Comparison of ENCODE assay signal across 19 cellular contexts in genomic region chr3:33840179-33840578, GRCh38. TPM values are rescaled to one million over a fixed set of nuclear protein-coding genes. Genes with fewer than 3 reads are reported as not detected.
DNase-seq lines count a peak whose midpoint lies in the region; ATAC-seq, FAIRE-seq and TF ChIP-seq lines count a peak whose summit lies in the region.
"Had no signal": no experiment of that assay in that cellular context is flagged by ENCODE, and none has a peak within 500 bp of the region (broad histone marks: within the 10 kb centered on the region; RNA-seq: fewer than 3 reads in every experiment).

No MANE protein-coding gene starts in this region.

- H3K4me3 ChIP-seq in K562, result no peak overlapping the region
- no peak overlapping the region for H3K4me3 ChIP-seq in transverse colon
- H3K4me3 ChIP-seq: GM12878, HAP-1 had no signal

- no peaks in the 10 kb centered on the region for H4K20me1 ChIP-seq in K562 (replicated peaks; ENCODE audit: control insufficient read depth, insufficient read depth, low read length)

- no peak overlapping the region for H3K9ac ChIP-seq in K562 (ENCODE audit: insufficient read depth in 1 of 2, low read depth in 2 of 2, low read length in 2 of 2)

- H3K4me1 ChIP-seq in K562 (replicated peaks in 1 of 2; ENCODE audit: control insufficient read depth in 2 of 2, insufficient read depth in 2 of 2, low read length in 2 of 2) (no peaks in the 10 kb centered on the region), transverse colon (peaks cover 0 to 35% (median 11%) of the 10 kb centered on the region in 4 donors)
- H3K4me1 ChIP-seq: BE2C, HAP-1 had no signal

- in situ Hi-C loops in K562 (cut with MboI), result no loop called here
- in situ Hi-C loops in transverse colon (cut with MboI; ENCODE audit: low pct_ligation_motif_present in 1 of 4, low pct_unique_long_range_greater_than_20kb in 1 of 4, low sequenced_read_pairs in 3 of 4), result no loop called here

- POLR2A ChIA-PET in K562 (lab: Yijun Ruan, JAX), result no interaction called here

- H3K36me3 ChIP-seq in K562 (ENCODE audit: control insufficient read depth, insufficient read depth, low read length), result peaks cover 66% of the 10 kb centered on the region
- H3K36me3 ChIP-seq in transverse colon, result peaks cover 0 to 27% (median 11%) of the 10 kb centered on the region in 4 donors
- H3K36me3 ChIP-seq: BE2C had no signal

- CTCF ChIA-PET in K562 (lab: Yijun Ruan, JAX; ENCODE audit: low intra/inter-chr PET ratio), result no interaction called here

- H3K4me3 Mint-ChIP-seq in effector memory CD8-positive, alpha-beta T cell, result no peak overlapping the region
- H3K4me3 Mint-ChIP-seq in mesothelial cell of epicardium, result no peak overlapping the region
- H3K4me3 Mint-ChIP-seq: CD4-positive, CD25-positive, alpha-beta regulatory T cell; CD8-positive, alpha-beta memory T cell had no signal

- no peaks in the 10 kb centered on the region for H3K27me3 Mint-ChIP-seq in effector memory CD8-positive, alpha-beta T cell
- H3K27me3 Mint-ChIP-seq in mesothelial cell of epicardium (ENCODE audit: low read depth), result no peaks in the 10 kb centered on the region
- H3K27me3 Mint-ChIP-seq: CD4-positive, CD25-positive, alpha-beta regulatory T cell; CD8-positive, alpha-beta memory T cell had no signal

- TF ChIP-seq CTCF in K562 (IDR thresholded peaks at IDR 0.05 in 2 of 3, conservative IDR thresholded peaks at IDR 0.05 in 1 of 3; ENCODE audit: insufficient read depth in 2 of 3, low read depth in 1 of 3, low read length in 3 of 3), result no peak
- TF ChIP-seq CTCF in mesothelial cell of epicardium (IDR thresholded peaks at IDR 0.05; ENCODE audit: unreplicated experiment), result no peak
- TF ChIP-seq CTCF in transverse colon (IDR thresholded peaks at IDR 0.05), result no peak

- H3K27ac ChIP-seq in K562 (ENCODE audit: extremely low read depth, low read depth, low read length) (no peak overlapping the region), transverse colon (peak overlapping the region in 3 of 4 donors; percentile 3 to 58 (median 26))

- no peaks in the 10 kb centered on the region for H3K9me3 ChIP-seq in K562 (replicated peaks; ENCODE audit: control insufficient read depth, insufficient read depth, low read depth, low read length)
- H3K9me3 ChIP-seq in transverse colon, result no peaks in the 10 kb centered on the region
- H3K9me3 ChIP-seq: BE2C, HAP-1 had no signal

- H3K79me2 ChIP-seq in K562 (ENCODE audit: control insufficient read depth, insufficient read depth, low read length), result no peaks in the 10 kb centered on the region

- 95% methylated on average over 2 of the region's 2 CpGs for WGBS in K562 (ENCODE audit: insufficient coverage, low coverage, missing lambda C conversion rate)
- 51 to 65% methylated on average over 2 of the region's 2 CpGs for WGBS in transverse colon (ENCODE audit: low coverage in 1 of 2), 2 donors

- H3K36me3 Mint-ChIP-seq in effector memory CD8-positive, alpha-beta T cell (ENCODE audit: insufficient read depth), result peaks cover 71% of the 10 kb centered on the region
- peaks cover 27% of the 10 kb centered on the region for H3K36me3 Mint-ChIP-seq in mesothelial cell of epicardium

- DNase-seq in K562 (ENCODE audit: extremely low read depth in 1 of 4, low spot score in 3 of 4) (no peak), mesothelial cell of epicardium (ENCODE audit: low spot score in 2 of 2, unreplicated experiment in 2 of 2) (no peak), transverse colon (peak; percentile 22), posterior vena cava (ENCODE audit: low spot score) (no peak), Right ventricle myocardium superior (no peak)
- no peak for DNase-seq in effector memory CD8-positive, alpha-beta T cell
- DNase-seq: BE2C; C1 segment of cervical spinal cord; CD4-positive, CD25-positive, alpha-beta regulatory T cell; CD8-positive, alpha-beta memory T cell; COR-L47; DMS 273 treated with DMSO at 0.1 percent for 48 hours; DMS53; DND-41; EL had no signal

- H2AFZ ChIP-seq in K562 (ENCODE audit: low read depth, low read length), result no peak overlapping the region

- H3K9me1 ChIP-seq in K562 (ENCODE audit: control insufficient read depth, insufficient read depth, low read length), result no peaks in the 10 kb centered on the region

- intact Hi-C loops in K562 (cut with micrococcal nuclease) (no loop called here), transverse colon (cut with DNase I; ENCODE audit: low total_unique reads) (no loop called here), posterior vena cava (cut with DNase I) (no loop called here), Right ventricle myocardium superior (cut with DNase I) (no loop called here)

- FAIRE-seq in K562 (lab: Jason Lieb, UNC), result no peak
- FAIRE-seq: GM12878, H1 had no signal

- TF ChIP-seq EP300 in K562 (IDR thresholded peaks at IDR 0.05; ENCODE audit: low read length), result no peak
- no peak for TF ChIP-seq EP300 in transverse colon (IDR thresholded peaks at IDR 0.05; ENCODE audit: low read depth)

- H3K27me3 ChIP-seq in K562 (ENCODE audit: control insufficient read depth in 2 of 2, insufficient read depth in 2 of 2, low read length in 2 of 2) (no peaks in the 10 kb centered on the region), transverse colon (no peaks in the 10 kb centered on the region)
- H3K27me3 ChIP-seq: BE2C had no signal

- TF ChIP-seq POLR2A in K562 (conservative IDR thresholded peaks at IDR 0.05), result no peak
- TF ChIP-seq POLR2A in transverse colon (IDR thresholded peaks at IDR 0.05), result no peak

- H3K4me1 Mint-ChIP-seq in effector memory CD8-positive, alpha-beta T cell (ENCODE audit: low read depth in 2 of 2), result peaks cover 0 to 4% of the 10 kb centered on the region in 2 donors
- peaks cover 6% of the 10 kb centered on the region for H3K4me1 Mint-ChIP-seq in mesothelial cell of epicardium

- H3K27ac Mint-ChIP-seq in effector memory CD8-positive, alpha-beta T cell, result peak overlapping the region; percentile 14 to 32
- H3K27ac Mint-ChIP-seq in mesothelial cell of epicardium, result peak overlapping the region; percentile 19

- no peak for TF ChIP-seq RAD21 in K562 (CRISPR knock-in tag; conservative IDR thresholded peaks at IDR 0.05 in 1 of 2, IDR thresholded peaks at IDR 0.05 in 1 of 2)

- no peak overlapping the region for H3K4me2 ChIP-seq in K562 (ENCODE audit: insufficient read depth, low read length)

- no peaks in the 10 kb centered on the region for H3K9me3 Mint-ChIP-seq in effector memory CD8-positive, alpha-beta T cell
- H3K9me3 Mint-ChIP-seq in mesothelial cell of epicardium, result no peaks in the 10 kb centered on the region
- H3K9me3 Mint-ChIP-seq: CD4-positive, CD25-positive, alpha-beta regulatory T cell; CD8-positive, alpha-beta memory T cell had no signal

- no peak for ATAC-seq in K562
- no peak for ATAC-seq in effector memory CD8-positive, alpha-beta T cell (replicated peaks)
- no peak for ATAC-seq in GM21723 (IDR thresholded peaks at IDR 0.05; ENCODE audit: unreplicated experiment)
- no peak for ATAC-seq in Right ventricle myocardium superior (ENCODE audit: poor library complexity)
- ATAC-seq: GM12878 had no signal

- no TSS peak for BruUV-seq in K562 (replicated peaks; lab: Mats Ljungman, UMichigan)

TF ChIP-seq in K562, 482 proteins besides CTCF, POLR2A, EP300 and RAD21:
- TF ChIP-seq NR2F6 (CRISPR knock-in tag; IDR thresholded peaks at IDR 0.05) (0 out of 2 replicates have a peak, but pooled peaks have one; percentile 14), SAFB (IDR thresholded peaks at IDR 0.05; ENCODE audit: borderline replicate concordance, low read depth, low read length) (no peak)

RNA-seq across cellular contexts. Expression of gene PDCD6IP, which starts 41.7 kb away (rescaled TPM):
- 160 and 344 TPM in 2 replicates for total RNA-seq in K562 (2011; cell fraction: chromatin; rRNA removed; ENCODE audit: low replicate concordance)
- 122 and 124 TPM in 2 replicates for total RNA-seq in K562 (2011; cell fraction: nucleolus; rRNA removed)
- total RNA-seq in K562 (2011; cell fraction: nucleoplasm; rRNA removed), result 160 and 236 TPM in 2 replicates
- total RNA-seq in K562 (2014; rRNA removed) (118 and 141 TPM in 2 replicates), K562 (2014; rRNA removed; fragmentation: Illumina TruSeq; extraction: Trizol) (163 and 187 TPM in 2 replicates), K562 (2015; rRNA removed; fragmentation: Illumina TruSeq; extraction: Trizol) (158 and 168 TPM in 2 replicates), K562 (2021) (265 and 302 TPM in 2 replicates), mesothelial cell of epicardium (134 to 142 TPM (median 135 TPM) in 3 replicates), transverse colon (100 to 1,000 TPM in 3 of 4 donors, 10 to 100 TPM in 1; 89.0 to 523 (median 372) TPM), posterior vena cava (100 to 1,000 TPM; 165 to 222 TPM), Right ventricle myocardium superior (131 TPM)
- polyA plus RNA-seq in K562 (2011; rRNA removed) (275 and 299 TPM in 2 replicates), K562 (2014; fragmentation: Illumina TruSeq; extraction: Trizol) (90.9 and 107 TPM in 2 replicates), K562 (2014; fragmentation: Nextera tagmentation; extraction: Ambion mirVana) (10 to 100 TPM; 40.2 to 57.6 TPM), K562 (2014; rRNA removed) (90.5 and 122 TPM in 2 replicates)
- 109 and 253 TPM in 2 replicates for polyA plus RNA-seq in K562 (2011; cell fraction: cytosol; rRNA removed)
- polyA plus RNA-seq in K562 (2011; cell fraction: nucleus; rRNA removed), result 419 and 457 TPM in 2 replicates
- polyA plus RNA-seq in K562 (2012), result 121 and 225 TPM in 2 replicates
- polyA minus RNA-seq in K562 (2011; rRNA and poly(A)+ RNA removed), result 221 and 245 TPM in 2 replicates
- polyA minus RNA-seq in K562 (2011; cell fraction: cytosol; rRNA and poly(A)+ RNA removed), result 240 and 262 TPM in 2 replicates
- polyA minus RNA-seq in K562 (2011; cell fraction: nucleus; rRNA and poly(A)+ RNA removed), result 269 and 348 TPM in 2 replicates
